10 cellular contexts compared by ENCODE assay signal in genomic region chr20:768426-768978, GRCh38. TPM values are rescaled to one million over a fixed set of nuclear protein-coding genes. Genes with fewer than 3 reads are reported as not detected.
A peak's percentile ranks its signal among the peaks of the same experiment; 100 is the strongest.
DNase-seq lines count a peak whose midpoint lies in the region; ATAC-seq, FAIRE-seq and TF ChIP-seq lines count a peak whose summit lies in the region.
"Had no signal": no experiment of that assay in that cellular context is flagged by ENCODE, and none has a peak within 500 bp of the region (broad histone marks: within the 10 kb centered on the region; RNA-seq: fewer than 3 reads in every experiment).

TSS of gene SLC52A3 (minus strand) at chr20:768500. CDS start at chr20:765774, 2,726 bp downstream.

- H3K4me2 ChIP-seq in MM.1S (ENCODE audit: low read depth, low read length) = no peak within 1 kb of the TSS
- H3K4me2 ChIP-seq in H1 (ENCODE audit: insufficient read depth in 1 of 2, low read depth in 2 of 2, low read length in 2 of 2) = no peak within 1 kb of the TSS

- no peak within 1 kb of the TSS for H3K18ac ChIP-seq in H1 (ENCODE audit: extremely low read depth, low read length)

- no peak within 1 kb of the TSS for H3K14ac ChIP-seq in H1 (ENCODE audit: insufficient read length)

- H3K36me3 Mint-ChIP-seq in naive thymus-derived CD8-positive, alpha-beta T cell = no peaks in the 10 kb centered on the region
- H3K36me3 Mint-ChIP-seq in T-helper 2 cell treated with Interferon-gamma antibody and Interleukin-4, amounts not matched to agents 5 μg/mL and 100 μg/mL, for 36 hours (ENCODE audit: low read depth) = no peaks in the 10 kb centered on the region

- POLR2A ChIA-PET in H1 (lab: Charles Lee; ENCODE audit: partially characterized antibody) = interaction anchor here (1.0 kb wide), 1 partner anchor 18 kb away, joined by 3 read pairs; no protein-coding TSS in a partner anchor
- POLR2A ChIA-PET in naive thymus-derived CD8-positive, alpha-beta T cell (lab: Charles Lee) = interaction anchor here (0.8 to 1.2 kb wide), 3 partner anchors 9 to 225 kb away, joined by 3 read pairs; partner anchors contain the start of gene CSNK2A1

- no peak within 1 kb of the TSS for H3K4ac ChIP-seq in H1 (replicated peaks; ENCODE audit: insufficient read length, low read depth, low read length)

- H3K9me3 Mint-ChIP-seq in naive thymus-derived CD8-positive, alpha-beta T cell = no peaks in the 10 kb centered on the region
- no peaks in the 10 kb centered on the region for H3K9me3 Mint-ChIP-seq in T-helper 2 cell treated with Interferon-gamma antibody and Interleukin-4, amounts not matched to agents 5 μg/mL and 100 μg/mL, for 36 hours

- H3K9me2 ChIP-seq in MM.1S (replicated peaks; ENCODE audit: insufficient read depth, low read length) = no peaks in the 10 kb centered on the region

- ATAC-seq in naive thymus-derived CD8-positive, alpha-beta T cell = peak in 1 of 2 donors; percentile 60
- no peak for ATAC-seq in GM21423 (IDR thresholded peaks at IDR 0.05; ENCODE audit: unreplicated experiment)

- H4K20me1 ChIP-seq in MM.1S (ENCODE audit: insufficient read depth, low read length) = no peaks in the 10 kb centered on the region
- no peaks in the 10 kb centered on the region for H4K20me1 ChIP-seq in H1 (replicated peaks in 1 of 2; ENCODE audit: control insufficient read depth in 1 of 2, insufficient read depth in 2 of 2, low read length in 2 of 2)

- H2BK15ac ChIP-seq in H1 (ENCODE audit: low read length) = no peak within 1 kb of the TSS

- H3K79me2 ChIP-seq in MM.1S (ENCODE audit: low read length) (no peaks in the 10 kb centered on the region), H1 (ENCODE audit: control insufficient read depth in 1 of 2, insufficient read depth in 2 of 2, low read length in 2 of 2) (no peaks in the 10 kb centered on the region)

- TF ChIP-seq RAD21 in H1 (IDR thresholded peaks at IDR 0.05 in 1 of 2, conservative IDR thresholded peaks at IDR 0.05 in 1 of 2; ENCODE audit: low read depth in 2 of 2, low read length in 2 of 2) = peak; percentile 79 to 84

- H3K9ac ChIP-seq in MM.1S (ENCODE audit: low read length) (no peak within 1 kb of the TSS), H1 (replicated peaks in 1 of 4; ENCODE audit: extremely low read depth in 1 of 4, low read depth in 3 of 4, low read length in 3 of 4) (no peak within 1 kb of the TSS)

- H2BK5ac ChIP-seq in H1 (ENCODE audit: low read depth, low read length) = no peak within 1 kb of the TSS

- no peak within 1 kb of the TSS for H3K23ac ChIP-seq in H1 (ENCODE audit: insufficient read length)

- WGBS in H1 (ENCODE audit: extremely low coverage in 1 of 2, insufficient coverage in 1 of 2, insufficient read length in 1 of 2, insufficient replicate concordance in 2 of 2, low coverage in 1 of 2, low lambda C conversion rate in 2 of 2, missing lambda C conversion rate in 1 of 2), 2 experiments = 77% methylated on average over 10 of the region's 12 CpGs; no CpG with 5 or more reads in 1 of the 2 experiments

- H3K4me1 Mint-ChIP-seq in naive thymus-derived CD8-positive, alpha-beta T cell = peaks cover 0 to 21% (median 10%) of the 10 kb centered on the region in 4 donors
- no peaks in the 10 kb centered on the region for H3K4me1 Mint-ChIP-seq in T-helper 2 cell treated with Interferon-gamma antibody and Interleukin-4, amounts not matched to agents 5 μg/mL and 100 μg/mL, for 36 hours (ENCODE audit: low read depth)

- no peak within 1 kb of the TSS; the same call in 1 of the 2 replicates for H4K8ac ChIP-seq in H1 (ENCODE audit: extremely low read depth, insufficient read depth, low read length)

- H3F3A ChIP-seq in MM.1S (ENCODE audit: insufficient read depth, low read length) = no peaks in the 10 kb centered on the region

- FAIRE-seq in H1 (lab: Jason Lieb, UNC) = no peak

- H2BK20ac ChIP-seq in H1 (ENCODE audit: low read length) = no peak within 1 kb of the TSS

- TF ChIP-seq CTCF in MM.1S (IDR thresholded peaks at IDR 0.05; ENCODE audit: low read length) (peak; percentile 18), H1 (IDR thresholded peaks at IDR 0.05; ENCODE audit: control extremely low read depth in 1 of 3, insufficient read depth in 1 of 3, low read depth in 1 of 3, low read length in 3 of 3) (peak; percentile 78 to 81 (median 79))

- H3K4me3 ChIP-seq in MM.1S (ENCODE audit: low read length) = no peak within 1 kb of the TSS
- H3K4me3 ChIP-seq in H1 (ENCODE audit: extremely low read depth in 1 of 4, insufficient read depth in 2 of 4, low read depth in 3 of 4, low read length in 4 of 4) = no peak within 1 kb of the TSS

- no peak for TF ChIP-seq EP300 in H1 (IDR thresholded peaks at IDR 0.05; ENCODE audit: borderline replicate concordance in 1 of 2, low read depth in 2 of 2, low read length in 2 of 2)

- CTCF ChIA-PET in H1 (lab: Charles Lee; ENCODE audit: partially characterized antibody) = interaction anchor here (0.8 to 2.3 kb wide), 20 partner anchors 8 to 405 kb away, joined by 3 to 13 read pairs (median 3); no protein-coding TSS in a partner anchor

- H3K79me1 ChIP-seq in H1 (ENCODE audit: low read depth, low read length) = no peaks in the 10 kb centered on the region

- H3K4me1 ChIP-seq in MM.1S (ENCODE audit: low read length) = no peaks in the 10 kb centered on the region
- no peaks in the 10 kb centered on the region; a peak in 1 of 7 replicates for H3K4me1 ChIP-seq in H1 (replicated peaks in 1 of 4; ENCODE audit: control insufficient read depth in 3 of 4, insufficient read depth in 4 of 4, low read length in 3 of 4)

- H2AK5ac ChIP-seq in H1 (ENCODE audit: low read depth, low read length) = no peak within 1 kb of the TSS; the same call in 1 of the 2 replicates

- no peak within 1 kb of the TSS; the same call in 1 of the 2 replicates for H2BK12ac ChIP-seq in H1 (ENCODE audit: low read depth, low read length)

- TF ChIP-seq POLR2A in H1 (IDR thresholded peaks at IDR 0.05; ENCODE audit: control extremely low read depth in 1 of 2, low read depth in 2 of 2, low read length in 2 of 2) = no peak

- H3K27ac Mint-ChIP-seq in naive thymus-derived CD8-positive, alpha-beta T cell = peak within 1 kb of the TSS in 5 of 10 donors; percentile 9 to 81 (median 35)
- no peak within 1 kb of the TSS for H3K27ac Mint-ChIP-seq in T-helper 2 cell treated with Interferon-gamma antibody and Interleukin-4, amounts not matched to agents 5 μg/mL and 100 μg/mL, for 36 hours

- H3K23me2 ChIP-seq in H1 (ENCODE audit: low read depth, low read length) = no peaks in the 10 kb centered on the region

- H3K56ac ChIP-seq in H1 (replicated peaks; ENCODE audit: insufficient read length, low read depth, low read length) = no peak within 1 kb of the TSS

- DNase-seq in ELF-1 (ENCODE audit: low read depth, low spot score) (peak; percentile 70), MM.1S (no peak), H1 (ENCODE audit: low read depth in 1 of 2, low spot score in 2 of 2) (peak; percentile 27 to 80)
- peak in 6 of 10 donors; percentile 7 to 74 (median 38) for DNase-seq in naive thymus-derived CD8-positive, alpha-beta T cell
- no peak for DNase-seq in activated CD4-positive, alpha-beta T cell treated with anti-CD3 and anti-CD28 coated beads, Interleukin-2, amount 50 U/mL, for 4 hours
- DNase-seq in activated effector memory CD4-positive, alpha-beta T cell treated with anti-CD3 and anti-CD28 coated beads, Interleukin-2, amount 50 U/mL, for 16 hours = no peak
- no peak for DNase-seq in T-helper 2 cell treated with Interferon-gamma antibody and Interleukin-4, amounts not matched to agents 5 μg/mL and 100 μg/mL, for 36 hours (ENCODE audit: low spot score)
- DNase-seq: hippocampal formation, NCI-H1417 had no signal

- H3K27ac ChIP-seq in MM.1S (ENCODE audit: low read length) (no peak within 1 kb of the TSS), H1 (ENCODE audit: low read depth, low read length) (no peak within 1 kb of the TSS)

- no peak within 1 kb of the TSS for H2AFZ ChIP-seq in MM.1S (ENCODE audit: low read length)
- peak within 1 kb of the TSS; percentile 26; the same call in 1 of the 2 replicates for H2AFZ ChIP-seq in H1 (ENCODE audit: low read length)

- H4K91ac ChIP-seq in H1 (replicated peaks; ENCODE audit: insufficient read length, low read length) = no peak within 1 kb of the TSS

- H3K9me3 ChIP-seq in MM.1S (replicated peaks; ENCODE audit: insufficient read depth, low read length) (no peaks in the 10 kb centered on the region), H1 (ENCODE audit: insufficient read depth in 2 of 2, low read depth in 1 of 2, low read length in 1 of 2) (no peaks in the 10 kb centered on the region)

- H2BK120ac ChIP-seq in H1 (replicated peaks; ENCODE audit: low read depth, low read length) = no peak within 1 kb of the TSS

- H3K27me3 Mint-ChIP-seq in naive thymus-derived CD8-positive, alpha-beta T cell = peaks cover 0 to 12% (median 3%) of the 10 kb centered on the region in 5 donors
- H3K27me3 Mint-ChIP-seq in T-helper 2 cell treated with Interferon-gamma antibody and Interleukin-4, amounts not matched to agents 5 μg/mL and 100 μg/mL, for 36 hours (ENCODE audit: low read depth) = peaks cover 3% of the 10 kb centered on the region

- no peak within 1 kb of the TSS for H4K5ac ChIP-seq in H1 (ENCODE audit: insufficient read length, low read depth, low read length)

- H3K36me3 ChIP-seq in MM.1S (replicated peaks; ENCODE audit: insufficient read depth, low read length) (no peaks in the 10 kb centered on the region), H1 (ENCODE audit: control insufficient read depth in 2 of 4, insufficient read depth in 4 of 4, low read length in 3 of 4) (no peaks in the 10 kb centered on the region)

- H3K4me3 Mint-ChIP-seq in naive thymus-derived CD8-positive, alpha-beta T cell = peak within 1 kb of the TSS in 4 of 10 donors; percentile 30 to 67 (median 62)
- H3K4me3 Mint-ChIP-seq in T-helper 2 cell treated with Interferon-gamma antibody and Interleukin-4, amounts not matched to agents 5 μg/mL and 100 μg/mL, for 36 hours = no peak within 1 kb of the TSS

- peaks cover 8% of the 10 kb centered on the region; the same call in 1 of the 2 replicates for H3K27me3 ChIP-seq in MM.1S (replicated peaks; ENCODE audit: insufficient read depth, low read length)
- no peaks in the 10 kb centered on the region for H3K27me3 ChIP-seq in H1 (replicated peaks in 1 of 4; ENCODE audit: control insufficient read depth in 3 of 4, extremely low read depth in 1 of 4, insufficient read depth in 3 of 4, low read length in 3 of 4)

TF ChIP-seq in H1, 55 proteins besides CTCF, POLR2A, EP300 and RAD21 (continues in another document):
- TF ChIP-seq EZH2 (IDR thresholded peaks at IDR 0.05; ENCODE audit: low read depth, low read length, severe bottlenecking) (no peak), MAFK (IDR thresholded peaks at IDR 0.05; ENCODE audit: low read depth, low read length) (no peak)

RNA-seq across cellular contexts. Expression of gene SLC52A3, which starts in this region (rescaled TPM):
- total RNA-seq in H1 (2021; fragmentation: NEBNext Ultra II Directional; extraction: Animal tissue kit (Norgen Biotek cat#: 25700)) = 3.9 and 4.2 TPM in 2 replicates
- 2.3 and 4.2 TPM in 2 replicates for polyA plus RNA-seq in H1 (2011; rRNA removed)
- 1.8 TPM for polyA plus RNA-seq in H1 (2011; cell fraction: cytosol; rRNA removed)
- 3.1 TPM for polyA plus RNA-seq in H1 (2011; cell fraction: nucleus; rRNA removed)
- polyA plus RNA-seq in H1 (2012, experiment 1 of 2) = 1.6 to 2.4 TPM (median 2.0 TPM) in 4 replicates
- polyA plus RNA-seq in H1 (2012, experiment 2 of 2) = 2.2 TPM
- polyA plus RNA-seq in H1 (2013, experiment 1 of 2) = 4.1 TPM
- 4.2 TPM for polyA plus RNA-seq in H1 (2013, experiment 2 of 2)
- polyA minus RNA-seq in H1 (2011; rRNA and poly(A)+ RNA removed) = 2.0 and 2.7 TPM in 2 replicates
- polyA minus RNA-seq in H1 (2011; cell fraction: cytosol; rRNA and poly(A)+ RNA removed) = 2.1 TPM
- 2.5 TPM for polyA minus RNA-seq in H1 (2011; cell fraction: nucleus; rRNA and poly(A)+ RNA removed)
- total RNA-seq in naive thymus-derived CD8-positive, alpha-beta T cell = under 1 TPM in 1 of 2 experiments, not detected in 1; 0.19 TPM
- under 1 TPM in 1 of 3 donors, not detected in 2; 0.09 TPM for polyA plus RNA-seq in naive thymus-derived CD8-positive, alpha-beta T cell

Comparison
In these comparisons a context has a peak if more than half of its experiments do, and no peak if none do; other contexts are left out.
1. Peak in DNase-seq in naive thymus-derived CD8-positive, alpha-beta T cell; RNA of the gene not detected or under 1 TPM.
2. DNase-seq: peak in ELF-1 (single experiment) and H1 (2 of 2); none in MM.1S (single experiment), activated CD4-positive, alpha-beta T cell treated with anti-CD3 and anti-CD28 coated beads, Interleukin-2, amount 50 U/mL, for 4 hours (0 of 2), activated effector memory CD4-positive, alpha-beta T cell treated with anti-CD3 and anti-CD28 coated beads, Interleukin-2, amount 50 U/mL, for 16 hours (single experiment) and T-helper 2 cell treated with Interferon-gamma antibody and Interleukin-4, amounts not matched to agents 5 μg/mL and 100 μg/mL, for 36 hours (single experiment).